Comparison of ENCODE assay signal across 1 cellular context in the genomic region with DNA sequence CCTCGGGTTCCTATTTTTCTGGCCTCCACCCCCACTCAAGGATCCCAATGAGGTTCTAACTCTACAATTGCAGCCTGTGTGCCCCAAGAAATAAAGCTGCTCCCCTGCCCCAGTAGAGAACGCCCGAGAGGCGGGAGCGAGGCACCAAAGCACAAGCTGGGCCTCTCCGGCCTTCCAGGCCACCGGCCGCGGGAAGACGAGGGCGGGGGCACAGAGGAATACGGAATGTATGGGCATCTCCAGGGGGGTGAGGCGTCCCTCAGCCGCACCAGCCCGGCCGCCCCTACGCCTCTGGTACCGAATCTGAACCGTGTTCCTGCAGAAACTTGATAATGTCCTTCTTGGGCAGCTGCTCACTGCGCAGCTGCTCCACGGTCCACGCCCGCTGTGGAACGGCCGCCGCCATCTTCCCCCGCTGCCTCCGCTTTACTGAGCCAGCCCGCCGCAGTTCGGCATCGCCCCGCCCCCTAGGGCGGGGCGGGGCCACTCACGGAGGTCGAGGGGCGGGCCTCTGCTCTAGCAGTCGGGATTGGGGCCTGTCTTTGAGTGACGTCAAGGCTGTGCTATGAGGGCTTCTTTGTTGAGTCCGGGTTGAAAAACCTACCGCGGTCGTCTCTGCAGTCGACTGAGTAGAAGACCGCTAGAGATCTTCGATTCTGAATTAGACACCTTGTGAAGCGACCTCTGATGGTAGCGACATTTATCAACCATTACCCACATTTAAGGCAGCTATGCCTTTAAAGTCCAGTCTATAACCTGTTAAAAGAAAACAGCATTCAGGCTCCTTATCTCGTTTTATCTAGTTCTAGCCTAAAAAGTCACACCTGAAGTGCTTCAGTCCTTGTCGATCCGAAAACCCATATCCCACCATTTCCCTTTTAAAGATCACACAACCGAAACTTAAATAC.
A peak's percentile ranks its signal among the peaks of the same experiment; 100 is the strongest.
TF ChIP-seq lines count a peak whose summit lies in the region.

A gene (minus strand): TSS at position 431 of the 908 bp plus-strand sequence. CDS start 25 bp downstream, at position 406.

TF ChIP-seq in HepG2, 621 proteins besides CTCF, POLR2A, EP300 and RAD21 (continued from another document and continues in another):
- TF ChIP-seq, protein P1, sequence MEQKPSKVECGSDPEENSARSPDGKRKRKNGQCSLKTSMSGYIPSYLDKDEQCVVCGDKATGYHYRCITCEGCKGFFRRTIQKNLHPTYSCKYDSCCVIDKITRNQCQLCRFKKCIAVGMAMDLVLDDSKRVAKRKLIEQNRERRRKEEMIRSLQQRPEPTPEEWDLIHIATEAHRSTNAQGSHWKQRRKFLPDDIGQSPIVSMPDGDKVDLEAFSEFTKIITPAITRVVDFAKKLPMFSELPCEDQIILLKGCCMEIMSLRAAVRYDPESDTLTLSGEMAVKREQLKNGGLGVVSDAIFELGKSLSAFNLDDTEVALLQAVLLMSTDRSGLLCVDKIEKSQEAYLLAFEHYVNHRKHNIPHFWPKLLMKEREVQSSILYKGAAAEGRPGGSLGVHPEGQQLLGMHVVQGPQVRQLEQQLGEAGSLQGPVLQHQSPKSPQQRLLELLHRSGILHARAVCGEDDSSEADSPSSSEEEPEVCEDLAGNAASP (CRISPR knock-in tag; IDR thresholded peaks at IDR 0.05; ENCODE audit: borderline replicate concordance): peak; percentile 44; the same call in 1 of the 2 replicates
- TF ChIP-seq, protein P2, sequence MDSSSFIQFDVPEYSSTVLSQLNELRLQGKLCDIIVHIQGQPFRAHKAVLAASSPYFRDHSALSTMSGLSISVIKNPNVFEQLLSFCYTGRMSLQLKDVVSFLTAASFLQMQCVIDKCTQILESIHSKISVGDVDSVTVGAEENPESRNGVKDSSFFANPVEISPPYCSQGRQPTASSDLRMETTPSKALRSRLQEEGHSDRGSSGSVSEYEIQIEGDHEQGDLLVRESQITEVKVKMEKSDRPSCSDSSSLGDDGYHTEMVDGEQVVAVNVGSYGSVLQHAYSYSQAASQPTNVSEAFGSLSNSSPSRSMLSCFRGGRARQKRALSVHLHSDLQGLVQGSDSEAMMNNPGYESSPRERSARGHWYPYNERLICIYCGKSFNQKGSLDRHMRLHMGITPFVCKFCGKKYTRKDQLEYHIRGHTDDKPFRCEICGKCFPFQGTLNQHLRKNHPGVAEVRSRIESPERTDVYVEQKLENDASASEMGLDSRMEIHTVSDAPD (CRISPR knock-in tag; IDR thresholded peaks at IDR 0.05): no peak
- TF ChIP-seq ZNF790 (CRISPR knock-in tag; IDR thresholded peaks at IDR 0.05; ENCODE audit: borderline replicate concordance) (no peak), NFKBIZ (CRISPR knock-in tag; IDR thresholded peaks at IDR 0.05) (0 out of 2 replicates have a peak, but pooled peaks have one; percentile 41), KDM5B (CRISPR knock-in tag; IDR thresholded peaks at IDR 0.05; ENCODE audit: borderline replicate concordance) (peak; percentile 64; the same call in 1 of the 2 replicates), SIX1 (CRISPR knock-in tag; IDR thresholded peaks at IDR 0.05; ENCODE audit: borderline replicate concordance) (no peak), ZC3H13 (CRISPR knock-in tag; IDR thresholded peaks at IDR 0.05) (no peak), SMAD9 (CRISPR knock-in tag; IDR thresholded peaks at IDR 0.05) (no peak), MBD4 (IDR thresholded peaks at IDR 0.05; ENCODE audit: borderline replicate concordance, low read length) (no peak), ZSCAN20 (CRISPR knock-in tag; IDR thresholded peaks at IDR 0.05; ENCODE audit: borderline replicate concordance) (no peak), HNRNPK (IDR thresholded peaks at IDR 0.05; ENCODE audit: low read depth, low read length, poor library complexity, severe bottlenecking) (peak; percentile 21), ZNF891 (CRISPR knock-in tag; IDR thresholded peaks at IDR 0.05) (peak; percentile 96), ZKSCAN1 (IDR thresholded peaks at IDR 0.05; ENCODE audit: low read length) (peak; percentile 28; the same call in 1 of the 2 replicates), MEIS2 (CRISPR knock-in tag; IDR thresholded peaks at IDR 0.05) (no peak), FOSL1 (CRISPR knock-in tag; IDR thresholded peaks at IDR 0.05; ENCODE audit: borderline replicate concordance) (no peak), PCBP2 (optimal IDR thresholded peaks at IDR 0.05; ENCODE audit: low read depth, low read length, poor library complexity, severe bottlenecking) (no peak), KLF16 (CRISPR knock-in tag; IDR thresholded peaks at IDR 0.05) (peak in 1 of 2 experiments; percentile 71; a peak in 1 of 4 replicates), ZBTB7B (CRISPR knock-in tag; IDR thresholded peaks at IDR 0.05) (peak; percentile 35; the same call in 1 of the 2 replicates), IKZF1 (IDR thresholded peaks at IDR 0.05) (no peak), HMG20B (CRISPR knock-in tag; conservative IDR thresholded peaks at IDR 0.05) (no peak), ZNF382 (CRISPR knock-in tag; IDR thresholded peaks at IDR 0.05; ENCODE audit: borderline replicate concordance) (no peak), ZNF567 (CRISPR knock-in tag; IDR thresholded peaks at IDR 0.05; ENCODE audit: borderline replicate concordance) (no peak), ZNF20 (CRISPR knock-in tag; IDR thresholded peaks at IDR 0.05) (no peak), SOX13 (IDR thresholded peaks at IDR 0.05) (no peak), SOX13 (CRISPR knock-in tag; conservative IDR thresholded peaks at IDR 0.05 in 1 of 2, IDR thresholded peaks at IDR 0.05 in 1 of 2) (0 out of 4 replicates have a peak, but pooled peaks of 1 of the 2 experiments have one; percentile 5)
- TF ChIP-seq, protein P3, sequence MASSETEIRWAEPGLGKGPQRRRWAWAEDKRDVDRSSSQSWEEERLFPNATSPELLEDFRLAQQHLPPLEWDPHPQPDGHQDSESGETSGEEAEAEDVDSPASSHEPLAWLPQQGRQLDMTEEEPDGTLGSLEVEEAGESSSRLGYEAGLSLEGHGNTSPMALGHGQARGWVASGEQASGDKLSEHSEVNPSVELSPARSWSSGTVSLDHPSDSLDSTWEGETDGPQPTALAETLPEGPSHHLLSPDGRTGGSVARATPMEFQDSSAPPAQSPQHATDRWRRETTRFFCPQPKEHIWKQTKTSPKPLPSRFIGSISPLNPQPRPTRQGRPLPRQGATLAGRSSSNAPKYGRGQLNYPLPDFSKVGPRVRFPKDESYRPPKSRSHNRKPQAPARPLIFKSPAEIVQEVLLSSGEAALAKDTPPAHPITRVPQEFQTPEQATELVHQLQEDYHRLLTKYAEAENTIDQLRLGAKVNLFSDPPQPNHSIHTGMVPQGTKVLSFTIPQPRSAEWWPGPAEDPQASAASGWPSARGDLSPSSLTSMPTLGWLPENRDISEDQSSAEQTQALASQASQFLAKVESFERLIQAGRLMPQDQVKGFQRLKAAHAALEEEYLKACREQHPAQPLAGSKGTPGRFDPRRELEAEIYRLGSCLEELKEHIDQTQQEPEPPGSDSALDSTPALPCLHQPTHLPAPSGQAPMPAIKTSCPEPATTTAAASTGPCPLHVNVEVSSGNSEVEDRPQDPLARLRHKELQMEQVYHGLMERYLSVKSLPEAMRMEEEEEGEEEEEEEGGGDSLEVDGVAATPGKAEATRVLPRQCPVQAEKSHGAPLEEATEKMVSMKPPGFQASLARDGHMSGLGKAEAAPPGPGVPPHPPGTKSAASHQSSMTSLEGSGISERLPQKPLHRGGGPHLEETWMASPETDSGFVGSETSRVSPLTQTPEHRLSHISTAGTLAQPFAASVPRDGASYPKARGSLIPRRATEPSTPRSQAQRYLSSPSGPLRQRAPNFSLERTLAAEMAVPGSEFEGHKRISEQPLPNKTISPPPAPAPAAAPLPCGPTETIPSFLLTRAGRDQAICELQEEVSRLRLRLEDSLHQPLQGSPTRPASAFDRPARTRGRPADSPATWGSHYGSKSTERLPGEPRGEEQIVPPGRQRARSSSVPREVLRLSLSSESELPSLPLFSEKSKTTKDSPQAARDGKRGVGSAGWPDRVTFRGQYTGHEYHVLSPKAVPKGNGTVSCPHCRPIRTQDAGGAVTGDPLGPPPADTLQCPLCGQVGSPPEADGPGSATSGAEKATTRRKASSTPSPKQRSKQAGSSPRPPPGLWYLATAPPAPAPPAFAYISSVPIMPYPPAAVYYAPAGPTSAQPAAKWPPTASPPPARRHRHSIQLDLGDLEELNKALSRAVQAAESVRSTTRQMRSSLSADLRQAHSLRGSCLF (CRISPR knock-in tag; IDR thresholded peaks at IDR 0.05; ENCODE audit: borderline replicate concordance): no peak
- TF ChIP-seq, protein P4, sequence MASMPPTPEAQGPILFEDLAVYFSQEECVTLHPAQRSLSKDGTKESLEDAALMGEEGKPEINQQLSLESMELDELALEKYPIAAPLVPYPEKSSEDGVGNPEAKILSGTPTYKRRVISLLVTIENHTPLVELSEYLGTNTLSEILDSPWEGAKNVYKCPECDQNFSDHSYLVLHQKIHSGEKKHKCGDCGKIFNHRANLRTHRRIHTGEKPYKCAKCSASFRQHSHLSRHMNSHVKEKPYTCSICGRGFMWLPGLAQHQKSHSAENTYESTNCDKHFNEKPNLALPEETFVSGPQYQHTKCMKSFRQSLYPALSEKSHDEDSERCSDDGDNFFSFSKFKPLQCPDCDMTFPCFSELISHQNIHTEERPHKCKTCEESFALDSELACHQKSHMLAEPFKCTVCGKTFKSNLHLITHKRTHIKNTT (CRISPR knock-in tag; IDR thresholded peaks at IDR 0.05): no peak
- TF ChIP-seq, protein P5, sequence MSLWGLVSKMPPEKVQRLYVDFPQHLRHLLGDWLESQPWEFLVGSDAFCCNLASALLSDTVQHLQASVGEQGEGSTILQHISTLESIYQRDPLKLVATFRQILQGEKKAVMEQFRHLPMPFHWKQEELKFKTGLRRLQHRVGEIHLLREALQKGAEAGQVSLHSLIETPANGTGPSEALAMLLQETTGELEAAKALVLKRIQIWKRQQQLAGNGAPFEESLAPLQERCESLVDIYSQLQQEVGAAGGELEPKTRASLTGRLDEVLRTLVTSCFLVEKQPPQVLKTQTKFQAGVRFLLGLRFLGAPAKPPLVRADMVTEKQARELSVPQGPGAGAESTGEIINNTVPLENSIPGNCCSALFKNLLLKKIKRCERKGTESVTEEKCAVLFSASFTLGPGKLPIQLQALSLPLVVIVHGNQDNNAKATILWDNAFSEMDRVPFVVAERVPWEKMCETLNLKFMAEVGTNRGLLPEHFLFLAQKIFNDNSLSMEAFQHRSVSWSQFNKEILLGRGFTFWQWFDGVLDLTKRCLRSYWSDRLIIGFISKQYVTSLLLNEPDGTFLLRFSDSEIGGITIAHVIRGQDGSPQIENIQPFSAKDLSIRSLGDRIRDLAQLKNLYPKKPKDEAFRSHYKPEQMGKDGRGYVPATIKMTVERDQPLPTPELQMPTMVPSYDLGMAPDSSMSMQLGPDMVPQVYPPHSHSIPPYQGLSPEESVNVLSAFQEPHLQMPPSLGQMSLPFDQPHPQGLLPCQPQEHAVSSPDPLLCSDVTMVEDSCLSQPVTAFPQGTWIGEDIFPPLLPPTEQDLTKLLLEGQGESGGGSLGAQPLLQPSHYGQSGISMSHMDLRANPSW (CRISPR knock-in tag; IDR thresholded peaks at IDR 0.05; ENCODE audit: borderline replicate concordance): no peak
- TF ChIP-seq, protein P6, sequence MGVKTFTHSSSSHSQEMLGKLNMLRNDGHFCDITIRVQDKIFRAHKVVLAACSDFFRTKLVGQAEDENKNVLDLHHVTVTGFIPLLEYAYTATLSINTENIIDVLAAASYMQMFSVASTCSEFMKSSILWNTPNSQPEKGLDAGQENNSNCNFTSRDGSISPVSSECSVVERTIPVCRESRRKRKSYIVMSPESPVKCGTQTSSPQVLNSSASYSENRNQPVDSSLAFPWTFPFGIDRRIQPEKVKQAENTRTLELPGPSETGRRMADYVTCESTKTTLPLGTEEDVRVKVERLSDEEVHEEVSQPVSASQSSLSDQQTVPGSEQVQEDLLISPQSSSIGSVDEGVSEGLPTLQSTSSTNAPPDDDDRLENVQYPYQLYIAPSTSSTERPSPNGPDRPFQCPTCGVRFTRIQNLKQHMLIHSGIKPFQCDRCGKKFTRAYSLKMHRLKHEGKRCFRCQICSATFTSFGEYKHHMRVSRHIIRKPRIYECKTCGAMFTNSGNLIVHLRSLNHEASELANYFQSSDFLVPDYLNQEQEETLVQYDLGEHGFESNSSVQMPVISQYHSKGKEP (CRISPR knock-in tag; IDR thresholded peaks at IDR 0.05): no peak
- TF ChIP-seq, protein P7, sequence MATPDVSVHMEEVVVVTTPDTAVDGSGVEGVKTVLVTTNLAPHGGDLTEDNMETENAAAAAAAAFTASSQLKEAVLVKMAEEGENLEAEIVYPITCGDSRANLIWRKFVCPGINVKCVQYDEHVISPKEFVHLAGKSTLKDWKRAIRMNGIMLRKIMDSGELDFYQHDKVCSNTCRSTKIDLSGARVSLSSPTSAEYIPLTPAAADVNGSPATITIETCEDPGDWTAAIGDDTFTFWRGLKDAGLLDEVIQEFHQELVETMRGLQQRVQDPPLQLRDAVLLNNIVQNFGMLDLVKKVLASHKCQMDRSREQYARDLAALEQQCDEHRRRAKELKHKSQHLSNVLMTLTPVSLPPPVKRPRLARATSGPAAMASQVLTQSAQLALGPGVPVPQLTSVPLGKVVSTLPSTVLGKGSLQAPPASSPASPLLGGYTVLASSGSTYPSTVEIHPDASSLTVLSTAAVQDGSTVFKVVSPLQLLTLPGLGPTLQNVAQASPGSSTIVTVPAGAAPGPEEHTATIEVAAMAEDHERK (CRISPR knock-in tag; IDR thresholded peaks at IDR 0.05; ENCODE audit: low read depth): no peak
- TF ChIP-seq, protein P8, sequence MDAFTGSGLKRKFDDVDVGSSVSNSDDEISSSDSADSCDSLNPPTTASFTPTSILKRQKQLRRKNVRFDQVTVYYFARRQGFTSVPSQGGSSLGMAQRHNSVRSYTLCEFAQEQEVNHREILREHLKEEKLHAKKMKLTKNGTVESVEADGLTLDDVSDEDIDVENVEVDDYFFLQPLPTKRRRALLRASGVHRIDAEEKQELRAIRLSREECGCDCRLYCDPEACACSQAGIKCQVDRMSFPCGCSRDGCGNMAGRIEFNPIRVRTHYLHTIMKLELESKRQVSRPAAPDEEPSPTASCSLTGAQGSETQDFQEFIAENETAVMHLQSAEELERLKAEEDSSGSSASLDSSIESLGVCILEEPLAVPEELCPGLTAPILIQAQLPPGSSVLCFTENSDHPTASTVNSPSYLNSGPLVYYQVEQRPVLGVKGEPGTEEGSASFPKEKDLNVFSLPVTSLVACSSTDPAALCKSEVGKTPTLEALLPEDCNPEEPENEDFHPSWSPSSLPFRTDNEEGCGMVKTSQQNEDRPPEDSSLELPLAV (CRISPR knock-in tag; conservative IDR thresholded peaks at IDR 0.05; ENCODE audit: low read depth): no peak
- TF ChIP-seq, protein P9, sequence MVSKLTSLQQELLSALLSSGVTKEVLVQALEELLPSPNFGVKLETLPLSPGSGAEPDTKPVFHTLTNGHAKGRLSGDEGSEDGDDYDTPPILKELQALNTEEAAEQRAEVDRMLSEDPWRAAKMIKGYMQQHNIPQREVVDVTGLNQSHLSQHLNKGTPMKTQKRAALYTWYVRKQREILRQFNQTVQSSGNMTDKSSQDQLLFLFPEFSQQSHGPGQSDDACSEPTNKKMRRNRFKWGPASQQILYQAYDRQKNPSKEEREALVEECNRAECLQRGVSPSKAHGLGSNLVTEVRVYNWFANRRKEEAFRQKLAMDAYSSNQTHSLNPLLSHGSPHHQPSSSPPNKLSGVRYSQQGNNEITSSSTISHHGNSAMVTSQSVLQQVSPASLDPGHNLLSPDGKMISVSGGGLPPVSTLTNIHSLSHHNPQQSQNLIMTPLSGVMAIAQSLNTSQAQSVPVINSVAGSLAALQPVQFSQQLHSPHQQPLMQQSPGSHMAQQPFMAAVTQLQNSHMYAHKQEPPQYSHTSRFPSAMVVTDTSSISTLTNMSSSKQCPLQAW (CRISPR knock-in tag; IDR thresholded peaks at IDR 0.05): peak; percentile 75
- TF ChIP-seq, protein P10, sequence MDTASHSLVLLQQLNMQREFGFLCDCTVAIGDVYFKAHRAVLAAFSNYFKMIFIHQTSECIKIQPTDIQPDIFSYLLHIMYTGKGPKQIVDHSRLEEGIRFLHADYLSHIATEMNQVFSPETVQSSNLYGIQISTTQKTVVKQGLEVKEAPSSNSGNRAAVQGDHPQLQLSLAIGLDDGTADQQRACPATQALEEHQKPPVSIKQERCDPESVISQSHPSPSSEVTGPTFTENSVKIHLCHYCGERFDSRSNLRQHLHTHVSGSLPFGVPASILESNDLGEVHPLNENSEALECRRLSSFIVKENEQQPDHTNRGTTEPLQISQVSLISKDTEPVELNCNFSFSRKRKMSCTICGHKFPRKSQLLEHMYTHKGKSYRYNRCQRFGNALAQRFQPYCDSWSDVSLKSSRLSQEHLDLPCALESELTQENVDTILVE (CRISPR knock-in tag; IDR thresholded peaks at IDR 0.05): no peak
